14 cellular contexts compared by ENCODE assay signal in the genomic region with DNA sequence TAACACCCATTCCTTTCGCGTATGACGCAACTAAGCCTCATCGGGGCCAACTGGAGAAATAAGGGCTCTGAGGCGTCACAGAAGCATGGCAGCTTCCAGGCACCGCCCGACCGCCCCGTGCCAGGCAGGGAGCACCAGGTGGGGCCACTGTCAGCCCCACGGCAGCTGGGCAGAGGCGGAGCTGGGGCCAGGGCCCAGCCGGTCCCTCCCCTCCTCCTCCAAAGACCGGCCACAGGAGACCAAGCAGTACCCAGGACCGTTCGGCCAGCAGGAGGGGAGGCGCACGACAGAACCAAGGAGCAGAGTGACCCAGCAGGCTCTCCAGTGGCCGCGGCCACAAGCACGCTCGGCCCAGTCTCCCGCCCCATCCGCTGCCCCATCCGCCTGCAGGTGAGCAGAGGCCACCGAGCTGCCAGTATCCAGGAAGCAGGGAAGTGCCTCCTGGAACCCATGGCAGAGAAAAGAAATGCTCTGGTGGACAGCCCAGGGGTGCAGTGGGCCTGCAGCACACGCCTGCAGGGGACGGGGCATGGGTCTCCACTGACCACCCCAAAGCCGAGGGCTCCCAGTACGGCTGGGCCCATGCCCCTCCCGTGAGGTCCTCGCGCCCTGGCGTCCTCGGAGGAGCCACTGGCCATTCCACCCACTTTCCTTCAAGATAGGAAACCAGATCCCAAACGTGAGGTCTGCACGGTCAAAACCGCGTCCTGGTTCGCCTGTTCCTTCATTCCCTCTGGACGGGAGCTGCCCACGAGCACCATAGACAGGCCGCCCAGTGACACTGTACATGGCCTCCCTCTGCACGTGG. TPM values are rescaled to one million over a fixed set of nuclear protein-coding genes. Genes with fewer than 3 reads are reported as not detected.
A peak's percentile ranks its signal among the peaks of the same experiment; 100 is the strongest.
DNase-seq lines count a peak whose midpoint lies in the region; ATAC-seq and TF ChIP-seq lines count a peak whose summit lies in the region.
"Had no signal": no experiment of that assay in that cellular context is flagged by ENCODE, and none has a peak within 500 bp of the region (broad histone marks: within the 10 kb centered on the region; RNA-seq: fewer than 3 reads in every experiment).

No MANE protein-coding gene starts in this region.

- H3K9me3 ChIP-seq in CD8-positive, alpha-beta T cell (ENCODE audit: low read length) = no peaks in the 10 kb centered on the region
- H3K9me3 ChIP-seq in HCT116 (ENCODE audit: control insufficient read depth in 1 of 2, insufficient read depth in 1 of 2, low read depth in 1 of 2, low read length in 2 of 2) (no peaks in the 10 kb centered on the region), left ventricle myocardium inferior (replicated peaks) (no peaks in the 10 kb centered on the region), hepatocyte (ENCODE audit: low read depth) (no peaks in the 10 kb centered on the region)

- BruUV-seq in HCT116 (replicated peaks; lab: Mats Ljungman, UMichigan) = no TSS peak

- H3K36me3 ChIP-seq in CD8-positive, alpha-beta T cell (ENCODE audit: insufficient read depth, low read length) = peaks cover 28% of the 10 kb centered on the region
- H3K36me3 ChIP-seq in HCT116 (ENCODE audit: control insufficient read depth in 1 of 2, insufficient read depth in 2 of 2, low read length in 2 of 2) (peaks cover 21 to 32% of the 10 kb centered on the region in 2 experiments; a peak in 3 of 4 replicates), left ventricle myocardium inferior (peaks cover 47% of the 10 kb centered on the region), hepatocyte (replicated peaks; ENCODE audit: insufficient read depth, low read depth) (no peaks in the 10 kb centered on the region)

- H3K27ac ChIP-seq in CD8-positive, alpha-beta T cell (ENCODE audit: low read depth, low read length) = no peak overlapping the region
- H3K27ac ChIP-seq in HCT116 (ENCODE audit: low read depth, low read length) (no peak overlapping the region), left ventricle myocardium inferior (replicated peaks) (no peak overlapping the region), hepatocyte (no peak overlapping the region)

- H2AFZ ChIP-seq in HCT116 (ENCODE audit: low read depth, low read length, poor library complexity, severe bottlenecking) = no peak overlapping the region
- no peak overlapping the region for H2AFZ ChIP-seq in hepatocyte

- no peak for TF ChIP-seq RAD21 in HCT116 (IDR thresholded peaks at IDR 0.05; ENCODE audit: low read depth)

- H3K4me3 ChIP-seq in CD8-positive, alpha-beta T cell (ENCODE audit: low read depth, low read length) = no peak overlapping the region
- H3K4me3 ChIP-seq in HCT116 (replicated peaks in 1 of 2; ENCODE audit: low read depth in 1 of 2, low read length in 2 of 2) (no peak overlapping the region), left ventricle myocardium inferior (no peak overlapping the region), hepatocyte (no peak overlapping the region)

- H3K27ac Mint-ChIP-seq in CD8-positive, alpha-beta T cell = peak overlapping the region; percentile 39
- peak overlapping the region; percentile 59 for H3K27ac Mint-ChIP-seq in progenitor cell of endocrine pancreas
- H3K27ac Mint-ChIP-seq: dendritic cell treated with granulocyte-macrophage colony-stimulating factor and Interleukin-4, amounts not matched to agents 40 ng/mL and 50 ng/mL, for 4 days had no signal

- H3K4me1 Mint-ChIP-seq in CD8-positive, alpha-beta T cell (ENCODE audit: low read depth) = peaks cover 25% of the 10 kb centered on the region
- peaks cover 11% of the 10 kb centered on the region for H3K4me1 Mint-ChIP-seq in progenitor cell of endocrine pancreas (ENCODE audit: low read depth)

- peaks cover 68% of the 10 kb centered on the region for H3K79me2 ChIP-seq in HCT116 (ENCODE audit: insufficient read depth, low read length)
- H3K79me2 ChIP-seq in hepatocyte = peaks cover 73% of the 10 kb centered on the region

- no peak for TF ChIP-seq CTCF in CD8-positive, alpha-beta T cell (IDR thresholded peaks at IDR 0.05)
- TF ChIP-seq CTCF in HCT116 (IDR thresholded peaks at IDR 0.05 in 2 of 3, conservative IDR thresholded peaks at IDR 0.05 in 1 of 3; ENCODE audit: borderline replicate concordance in 1 of 3, insufficient read depth in 1 of 3, low read depth in 2 of 3, low read length in 2 of 3) (no peak), left ventricle myocardium inferior (IDR thresholded peaks at IDR 0.05; ENCODE audit: borderline replicate concordance) (no peak), progenitor cell of endocrine pancreas (IDR thresholded peaks at IDR 0.05; ENCODE audit: unreplicated experiment) (no peak), hepatocyte (IDR thresholded peaks at IDR 0.05; ENCODE audit: poor library complexity) (no peak)

- no peak overlapping the region for H3K9ac ChIP-seq in HCT116 (ENCODE audit: low read length)

- peaks cover 49% of the 10 kb centered on the region for H3K36me3 Mint-ChIP-seq in CD8-positive, alpha-beta T cell
- H3K36me3 Mint-ChIP-seq in progenitor cell of endocrine pancreas (ENCODE audit: insufficient read depth) = peaks cover 12% of the 10 kb centered on the region

- H3K9me2 ChIP-seq in HCT116 (ENCODE audit: insufficient read depth) (no peaks in the 10 kb centered on the region), hepatocyte (replicated peaks; ENCODE audit: insufficient read depth) (no peaks in the 10 kb centered on the region)

- intact Hi-C loops in CD8-positive, alpha-beta T cell (cut with DNase I, micrococcal nuclease) = no loop called here
- intact Hi-C loops in HCT116 (cut with micrococcal nuclease) = no loop called here
- intact Hi-C loops in left ventricle myocardium inferior (cut with micrococcal nuclease) = no loop called here

- no peaks in the 10 kb centered on the region for H4K20me1 ChIP-seq in HCT116 (ENCODE audit: insufficient read depth)
- H4K20me1 ChIP-seq in hepatocyte (ENCODE audit: insufficient read depth, poor library complexity, severe bottlenecking) = peaks cover 60% of the 10 kb centered on the region

- no peaks in the 10 kb centered on the region for H3K27me3 Mint-ChIP-seq in CD8-positive, alpha-beta T cell (ENCODE audit: low read depth)
- no peaks in the 10 kb centered on the region for H3K27me3 Mint-ChIP-seq in progenitor cell of endocrine pancreas
- H3K27me3 Mint-ChIP-seq: dendritic cell treated with granulocyte-macrophage colony-stimulating factor and Interleukin-4, amounts not matched to agents 40 ng/mL and 50 ng/mL, for 4 days had no signal

- no peaks in the 10 kb centered on the region for H3K9me3 Mint-ChIP-seq in CD8-positive, alpha-beta T cell
- no peaks in the 10 kb centered on the region for H3K9me3 Mint-ChIP-seq in progenitor cell of endocrine pancreas (ENCODE audit: low read depth)
- H3K9me3 Mint-ChIP-seq: dendritic cell treated with granulocyte-macrophage colony-stimulating factor and Interleukin-4, amounts not matched to agents 40 ng/mL and 50 ng/mL, for 4 days had no signal

- CTCF ChIA-PET in CD8-positive, alpha-beta T cell (lab: Charles Lee) = interaction anchor here (1.0 kb wide), 1 partner anchor 29 kb away, joined by 3 read pairs; no protein-coding TSS in a partner anchor
- CTCF ChIA-PET in HCT116 (lab: Charles Lee) = no interaction called here

- H3K4me2 ChIP-seq in HCT116 (ENCODE audit: low read length) (no peak overlapping the region), hepatocyte (no peak overlapping the region)

- no peaks in the 10 kb centered on the region for H3K27me3 ChIP-seq in CD8-positive, alpha-beta T cell (ENCODE audit: insufficient read depth, low read length)
- H3K27me3 ChIP-seq in HCT116 (ENCODE audit: insufficient read depth, low read length) (no peaks in the 10 kb centered on the region), left ventricle myocardium inferior (ENCODE audit: low read depth) (no peaks in the 10 kb centered on the region), hepatocyte (no peaks in the 10 kb centered on the region)

- peaks cover 18% of the 10 kb centered on the region for H3K4me1 ChIP-seq in CD8-positive, alpha-beta T cell (ENCODE audit: insufficient read depth, low read length)
- no peaks in the 10 kb centered on the region for H3K4me1 ChIP-seq in HCT116 (ENCODE audit: control insufficient read depth in 1 of 2, insufficient read depth in 2 of 2, low read length in 2 of 2)
- H3K4me1 ChIP-seq in left ventricle myocardium inferior = peaks cover 55% of the 10 kb centered on the region
- peaks cover 12% of the 10 kb centered on the region for H3K4me1 ChIP-seq in hepatocyte (ENCODE audit: insufficient read depth)

- RAD21 ChIA-PET in HCT116 (lab: Charles Lee; ENCODE audit: low non-redundant PET in 1 of 2, low total read pairs in 2 of 2, uncharacterized antibody in 2 of 2, unreplicated experiment in 2 of 2) = no interaction called here

- 96% methylated on average over 42 of the region's 43 CpGs for WGBS in hepatocyte (ENCODE audit: low lambda C conversion rate, missing lambda C conversion rate)

- no peak for TF ChIP-seq POLR2A in HCT116 (IDR thresholded peaks at IDR 0.05; ENCODE audit: borderline replicate concordance, extremely low read depth, insufficient read depth, insufficient read length)

- H3K4me3 Mint-ChIP-seq in CD8-positive, alpha-beta T cell = no peak overlapping the region
- no peak overlapping the region for H3K4me3 Mint-ChIP-seq in progenitor cell of endocrine pancreas (ENCODE audit: low read depth)
- H3K4me3 Mint-ChIP-seq: dendritic cell treated with granulocyte-macrophage colony-stimulating factor and Interleukin-4, amounts not matched to agents 40 ng/mL and 50 ng/mL, for 4 days had no signal

- no peak for DNase-seq in CD8-positive, alpha-beta T cell
- DNase-seq in HCT116 (ENCODE audit: low read depth, low spot score) = no peak
- DNase-seq in left ventricle myocardium inferior = peak; percentile 12
- no peak for DNase-seq in progenitor cell of endocrine pancreas (ENCODE audit: low spot score, unreplicated experiment)
- DNase-seq in NAMALWA (ENCODE audit: low spot score) = no peak
- DNase-seq in hepatocyte (ENCODE audit: low spot score) = no peak
- DNase-seq: mesendoderm; NCI-H2171; NK-92 treated with Interleukin-12 subunit alpha and Interleukin-12 subunit beta, amount 100 ng/mL, for 24 hours; stimulated activated CD4-positive, alpha-beta T cell treated with anti-CD3 and anti-CD28 coated beads, Interleukin-1b, Interleukin-23, amount 100 ng/mL, for 48 hours; stimulated activated CD8-positive, alpha-beta memory T cell treated with anti-CD3 and anti-CD28 coated beads, Interleukin-4, amount 100 ng/mL, for 48 hours had no signal

- no peak for ATAC-seq in CD8-positive, alpha-beta T cell
- ATAC-seq in HCT116 (peak; percentile 25; the same call in 1 of the 2 replicates), HG03097 (IDR thresholded peaks at IDR 0.05; ENCODE audit: low FRiP score, unreplicated experiment) (no peak), HG03432 (IDR thresholded peaks at IDR 0.05; ENCODE audit: unreplicated experiment) (no peak)

- POLR2A ChIA-PET in CD8-positive, alpha-beta T cell (lab: Charles Lee) = no interaction called here
- POLR2A ChIA-PET in HCT116 (lab: Charles Lee) = no interaction called here

RNA-seq across cellular contexts. Expression of a gene that starts 9.6 kb away (rescaled TPM):
- total RNA-seq in CD8-positive, alpha-beta T cell = 100 to 1,000 TPM; 129 to 132 TPM
- 175 TPM for total RNA-seq in HCT116 (2021; ENCODE audit: unreplicated experiment)
- polyA plus RNA-seq in HCT116 (2012) = 225 and 299 TPM in 2 replicates
- total RNA-seq in left ventricle myocardium inferior = 112 TPM
- total RNA-seq in progenitor cell of endocrine pancreas = 199 and 204 TPM in 2 replicates
- 129 and 169 TPM in 2 replicates for total RNA-seq in hepatocyte
- 147 and 179 TPM in 2 replicates for polyA plus RNA-seq in hepatocyte

RNA-seq across cellular contexts. Expression of a gene that starts 50.3 kb away (rescaled TPM):
- 10 to 100 TPM; 74.6 to 77.6 TPM for total RNA-seq in CD8-positive, alpha-beta T cell
- 88.3 TPM for total RNA-seq in HCT116 (2021; ENCODE audit: unreplicated experiment)
- 66.7 and 73.2 TPM in 2 replicates for polyA plus RNA-seq in HCT116 (2012)
- 49.5 TPM for total RNA-seq in left ventricle myocardium inferior
- 77.8 and 81.3 TPM in 2 replicates for total RNA-seq in progenitor cell of endocrine pancreas
- total RNA-seq in hepatocyte = 63.8 and 66.6 TPM in 2 replicates
- polyA plus RNA-seq in hepatocyte = 69.6 and 73.2 TPM in 2 replicates
